8 cellular contexts compared by ENCODE assay signal in the genomic region with DNA sequence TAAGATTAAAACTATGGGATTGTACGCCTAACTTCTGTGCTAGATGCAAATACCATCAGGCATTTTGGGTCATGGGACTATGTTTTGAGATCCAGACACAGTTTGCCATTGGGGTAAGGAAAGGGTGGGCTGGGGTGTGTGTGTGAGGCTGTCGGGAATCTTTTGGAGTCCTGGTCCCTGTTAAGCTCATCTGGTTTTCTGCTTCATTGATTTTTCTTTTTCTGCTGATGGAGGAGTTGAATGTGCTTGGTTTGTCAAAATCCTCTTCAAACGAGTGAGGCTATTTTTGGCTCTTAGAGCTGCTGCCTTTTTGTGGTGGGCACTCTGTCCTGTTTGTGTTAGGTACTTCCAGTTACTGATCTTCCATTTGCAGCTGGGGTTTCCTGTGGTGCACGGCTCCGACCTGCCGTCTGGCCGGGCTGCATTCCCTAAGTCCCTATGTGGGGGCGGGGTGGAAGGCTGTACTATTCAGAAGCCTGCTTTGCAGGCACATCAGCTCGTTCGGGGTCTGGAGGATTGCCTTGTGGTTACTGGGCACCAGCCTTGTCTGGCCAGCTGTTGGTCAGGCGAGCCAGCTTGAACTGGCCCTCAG. TPM values are rescaled to one million over a fixed set of nuclear protein-coding genes. Genes with fewer than 3 reads are reported as not detected.
DNase-seq lines count a peak whose midpoint lies in the region; ATAC-seq, FAIRE-seq and TF ChIP-seq lines count a peak whose summit lies in the region.

No MANE protein-coding gene starts in this region.

- no peaks in the 10 kb centered on the region for H3K36me3 ChIP-seq in astrocyte (ENCODE audit: insufficient read depth, low read length)
- no peaks in the 10 kb centered on the region for H3K36me3 ChIP-seq in iPS DF 6.9 (ENCODE audit: control insufficient read depth, insufficient read depth, low read length)

- no peaks in the 10 kb centered on the region for H3K27me3 Mint-ChIP-seq in astrocyte (ENCODE audit: low read depth, unreplicated experiment)

- H3K4me1 Mint-ChIP-seq in astrocyte (ENCODE audit: low read depth, unreplicated experiment), result peaks cover 27% of the 10 kb centered on the region

- FAIRE-seq in astrocyte (lab: Jason Lieb, UNC), result no peak

- H3K27me3 ChIP-seq in astrocyte (ENCODE audit: insufficient read depth, low read length), result no peaks in the 10 kb centered on the region
- no peaks in the 10 kb centered on the region for H3K27me3 ChIP-seq in iPS DF 6.9 (ENCODE audit: control insufficient read depth, insufficient read depth, low read length)

- H3K4me2 ChIP-seq in astrocyte (ENCODE audit: low read length), result peak overlapping the region; percentile 86

- H3K27ac ChIP-seq in astrocyte (ENCODE audit: low read depth, low read length) (no peak overlapping the region), iPS DF 6.9 (ENCODE audit: low read length) (no peak overlapping the region)

- no peak for TF ChIP-seq CTCF in astrocyte (IDR thresholded peaks at IDR 0.05; ENCODE audit: insufficient read depth, low read depth, low read length)
- no peak for TF ChIP-seq CTCF in retinal pigment epithelial cell (conservative IDR thresholded peaks at IDR 0.05; ENCODE audit: low read depth, low read length)

- H3K4me3 ChIP-seq in astrocyte (ENCODE audit: insufficient read depth, low read depth, low read length) (peak overlapping the region; percentile 68), iPS DF 6.9 (ENCODE audit: low read length) (peak overlapping the region; percentile 15; the same call in 1 of the 2 replicates), retinal pigment epithelial cell (ENCODE audit: low read length) (peak overlapping the region; percentile 65)

- no peak for ATAC-seq in HG03196 (IDR thresholded peaks at IDR 0.05; ENCODE audit: unreplicated experiment)

- DNase-seq in NCI-H187 (lab: John Stamatoyannopoulos, UW), result peak; percentile 9 to 56
- no peak for DNase-seq in NCI-H187 treated with DMSO at 0.1 percent for 48 hours (lab: John Stamatoyannopoulos, UW)
- DNase-seq in NCI-H2029 (lab: John Stamatoyannopoulos, UW), result peak; percentile 52
- DNase-seq in astrocyte (ENCODE audit: low read depth), result peak; percentile 63
- peak; percentile 47 for DNase-seq in iPS DF 6.9 (ENCODE audit: low read depth, low spot score)
- peak; percentile 60 for DNase-seq in retinal pigment epithelial cell (ENCODE audit: low read depth)
- no peak for DNase-seq in activated CD8-positive, alpha-beta memory T cell treated with anti-CD3 and anti-CD28 coated beads, Interleukin-2, amount 50 U/mL, for 4 hours

- no peak overlapping the region for H2AFZ ChIP-seq in astrocyte (ENCODE audit: low read depth, low read length)

- H4K20me1 ChIP-seq in astrocyte (ENCODE audit: insufficient read depth, low read length), result peaks cover 69% of the 10 kb centered on the region

- H3K36me3 Mint-ChIP-seq in astrocyte (ENCODE audit: low read depth, unreplicated experiment), result peaks cover 14% of the 10 kb centered on the region

- peaks cover 69% of the 10 kb centered on the region for H3K79me2 ChIP-seq in astrocyte (ENCODE audit: insufficient read depth, low read length)

- no CpG with 5 or more reads among the region's 11 CpGs for WGBS in iPS DF 6.9 (ENCODE audit: insufficient coverage, insufficient read length)

- H3K9ac ChIP-seq in astrocyte (ENCODE audit: low read length), result peak overlapping the region; percentile 20

- H3K9me3 ChIP-seq in astrocyte (ENCODE audit: insufficient read depth, low read depth, low read length) (no peaks in the 10 kb centered on the region), iPS DF 6.9 (ENCODE audit: control insufficient read depth, insufficient read depth, low read length) (no peaks in the 10 kb centered on the region)

- peaks cover 46% of the 10 kb centered on the region for H3K4me1 ChIP-seq in astrocyte (ENCODE audit: insufficient read depth, low read length)
- H3K4me1 ChIP-seq in iPS DF 6.9 (ENCODE audit: control insufficient read depth, insufficient read depth, low read length), result peaks cover 6% of the 10 kb centered on the region

- H3K27ac Mint-ChIP-seq in astrocyte (ENCODE audit: unreplicated experiment), result peak overlapping the region; percentile 72

- no peaks in the 10 kb centered on the region for H3K9me3 Mint-ChIP-seq in astrocyte (ENCODE audit: unreplicated experiment)

- peak overlapping the region; percentile 83 for H3K4me3 Mint-ChIP-seq in astrocyte (ENCODE audit: unreplicated experiment)

RNA-seq across cellular contexts. Expression of a gene that starts 2.9 kb away (rescaled TPM):
- total RNA-seq in astrocyte, result 41.2 and 48.9 TPM in 2 replicates

RNA-seq across cellular contexts. Expression of a gene that starts 37.9 kb away (rescaled TPM):
- 5.0 and 5.2 TPM in 2 replicates for total RNA-seq in astrocyte

RNA-seq across cellular contexts. Expression of a gene that starts 41.4 kb away (rescaled TPM):
- not detected in 2 replicates for total RNA-seq in astrocyte

Comparison
In these comparisons a context has a peak if more than half of its experiments do, and no peak if none do; other contexts are left out.
1. DNase-seq: peak in NCI-H187 (2 of 2), NCI-H2029 (single experiment), astrocyte (single experiment), iPS DF 6.9 (single experiment) and retinal pigment epithelial cell (single experiment); none in NCI-H187 treated with DMSO at 0.1 percent for 48 hours (single experiment) and activated CD8-positive, alpha-beta memory T cell treated with anti-CD3 and anti-CD28 coated beads, Interleukin-2, amount 50 U/mL, for 4 hours (single experiment).
2. H3K4me3 ChIP-seq: peak in every context shown above with its lines; median percentile 68 in astrocyte; 65 in retinal pigment epithelial cell; 15 in iPS DF 6.9.